16 cellular contexts compared by ENCODE assay signal in the genomic region with DNA sequence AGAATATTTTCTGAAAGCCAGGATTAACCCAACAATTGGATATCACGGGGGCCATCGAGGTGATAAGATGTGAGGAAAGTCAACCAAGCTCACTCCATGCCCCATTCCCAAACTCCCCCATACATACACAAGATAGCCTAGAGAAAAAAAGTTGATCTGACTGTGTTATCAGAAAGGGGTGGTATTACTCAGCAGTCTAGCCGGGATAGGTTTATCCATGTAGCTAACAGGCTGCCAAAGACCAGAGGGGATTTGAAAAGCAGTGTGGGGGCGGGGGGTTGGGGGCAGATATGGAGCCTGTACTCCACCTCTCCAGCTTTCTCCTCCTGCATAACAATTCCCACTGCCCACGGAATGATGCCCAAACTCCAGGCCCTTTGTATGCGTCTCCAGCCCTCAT. TPM values are rescaled to one million over a fixed set of nuclear protein-coding genes. Genes with fewer than 3 reads are reported as not detected.
DNase-seq lines count a peak whose midpoint lies in the region; ATAC-seq and TF ChIP-seq lines count a peak whose summit lies in the region.
"Had no signal": no experiment of that assay in that cellular context is flagged by ENCODE, and none has a peak within 500 bp of the region (broad histone marks: within the 10 kb centered on the region; RNA-seq: fewer than 3 reads in every experiment).

No MANE protein-coding gene starts in this region.

- H3K4me1 ChIP-seq in trophoblast cell (ENCODE audit: control insufficient read depth in 1 of 2, insufficient read depth in 2 of 2, low read length in 2 of 2) (no peaks in the 10 kb centered on the region), body of pancreas (no peaks in the 10 kb centered on the region)

- CTCF ChIA-PET in WTC11 (lab: Charles Lee) (interaction anchor here (0.6 kb wide), 2 partner anchors 14 to 1126 kb away, joined by 4 to 5 read pairs; no protein-coding TSS in a partner anchor), T-cell (lab: Charles Lee) (interaction anchor here in 1 of 2 donors (0.6 kb wide), 1 partner anchor 72 kb away, joined by 3 read pairs; no protein-coding TSS in a partner anchor)

- no peak overlapping the region for H2AK5ac ChIP-seq in trophoblast cell (ENCODE audit: low read length)

- H2AFZ ChIP-seq in trophoblast cell (ENCODE audit: insufficient read depth, low read length, poor library complexity) = no peak overlapping the region

- H3K27ac Mint-ChIP-seq in WTC11 = peak overlapping the region; percentile 25; the same call in 1 of the 2 replicates
- H3K27ac Mint-ChIP-seq in T-cell = no peak overlapping the region
- H3K27ac Mint-ChIP-seq: CD8-positive, alpha-beta T cell had no signal

- no peak overlapping the region for H3K18ac ChIP-seq in trophoblast cell (ENCODE audit: low read length)

- H3K27me3 Mint-ChIP-seq in WTC11 (ENCODE audit: low read depth) = no peaks in the 10 kb centered on the region
- H3K27me3 Mint-ChIP-seq in T-cell = no peaks in the 10 kb centered on the region

- no peaks in the 10 kb centered on the region for H3K9me3 Mint-ChIP-seq in WTC11
- H3K9me3 Mint-ChIP-seq in T-cell = no peaks in the 10 kb centered on the region
- H3K9me3 Mint-ChIP-seq: CD14-positive monocyte; CD8-positive, alpha-beta T cell had no signal

- H3K4me1 Mint-ChIP-seq in WTC11 (peaks cover 20% of the 10 kb centered on the region), T-cell (peaks cover 0 to 7% (median 5%) of the 10 kb centered on the region in 3 donors)

- H3K4me3 Mint-ChIP-seq in WTC11 (no peak overlapping the region), T-cell (no peak overlapping the region)
- H3K4me3 Mint-ChIP-seq: CD14-positive monocyte; CD8-positive, alpha-beta T cell had no signal

- no peaks in the 10 kb centered on the region for H3K79me1 ChIP-seq in trophoblast cell (ENCODE audit: low read length)

- no peak overlapping the region for H3K23ac ChIP-seq in trophoblast cell (ENCODE audit: low read length)

- no peak for TF ChIP-seq POLR2A in erythroblast (IDR thresholded peaks at IDR 0.05; ENCODE audit: low read length)
- no peak for TF ChIP-seq POLR2A in body of pancreas (IDR thresholded peaks at IDR 0.05)

- H3K9me3 ChIP-seq in trophoblast cell (ENCODE audit: insufficient read depth, low read depth, low read length) = no peaks in the 10 kb centered on the region
- H3K9me3 ChIP-seq in body of pancreas = no peaks in the 10 kb centered on the region
- H3K9me3 ChIP-seq: BE2C had no signal

- H3K4me2 ChIP-seq in trophoblast cell (ENCODE audit: low read length) = no peak overlapping the region

- no peak overlapping the region for H2BK120ac ChIP-seq in trophoblast cell (ENCODE audit: insufficient read depth, low read length, poor library complexity)

- H3K4ac ChIP-seq in trophoblast cell (ENCODE audit: low read depth, low read length) = no peak overlapping the region

- H2BK5ac ChIP-seq in trophoblast cell (ENCODE audit: low read depth, low read length, poor library complexity) = no peak overlapping the region

- H3K4me3 ChIP-seq in trophoblast cell (ENCODE audit: low read depth, low read length) = peak overlapping the region; percentile 18
- no peak overlapping the region for H3K4me3 ChIP-seq in body of pancreas

- no peak overlapping the region for H3K9ac ChIP-seq in trophoblast cell (ENCODE audit: low read length)

- no CpG with 5 or more reads among the region's 6 CpGs for WGBS in trophoblast cell (ENCODE audit: extremely low coverage, insufficient coverage, insufficient read length)
- 69 to 76% methylated on average over 5 to 6 of the region's 6 CpGs for WGBS in body of pancreas, 2 donors

- no peak overlapping the region for H4K8ac ChIP-seq in trophoblast cell (ENCODE audit: low read depth, low read length)

- H3K27me3 ChIP-seq in trophoblast cell (ENCODE audit: insufficient read depth, low read length) = no peaks in the 10 kb centered on the region
- H3K27me3 ChIP-seq in body of pancreas = no peaks in the 10 kb centered on the region
- H3K27me3 ChIP-seq: BE2C had no signal

- intact Hi-C loops in Right ventricle myocardium superior (cut with DNase I) (no loop called here), body of pancreas (cut with DNase I) (no loop called here)

- H3K36me3 ChIP-seq in trophoblast cell (ENCODE audit: control insufficient read depth in 1 of 2, insufficient read depth in 2 of 2, low read length in 2 of 2) (no peaks in the 10 kb centered on the region), body of pancreas (replicated peaks in 1 of 2; ENCODE audit: insufficient read depth in 1 of 2, low read depth in 2 of 2) (no peaks in the 10 kb centered on the region)
- H3K36me3 ChIP-seq: BE2C had no signal

- no peak overlapping the region for H3K27ac ChIP-seq in trophoblast cell (ENCODE audit: low read depth, low read length)
- H3K27ac ChIP-seq in body of pancreas = no peak overlapping the region
- H3K27ac ChIP-seq: HL-60 had no signal

- H2BK12ac ChIP-seq in trophoblast cell (ENCODE audit: low read length) = no peak overlapping the region

- H3K79me2 ChIP-seq in trophoblast cell (ENCODE audit: control insufficient read depth, insufficient read depth, low read length, poor library complexity) = no peaks in the 10 kb centered on the region

- H3K14ac ChIP-seq in trophoblast cell (ENCODE audit: low read length) = no peak overlapping the region

- peak; percentile 35 for DNase-seq in NCI-H226
- no peak for DNase-seq in WTC11 (ENCODE audit: low spot score)
- DNase-seq in erythroblast (lab: John Stamatoyannopoulos, UW) = peak; percentile 10 to 19
- no peak for DNase-seq in trophoblast cell
- DNase-seq in Right ventricle myocardium superior = no peak
- DNase-seq in T-cell = no peak
- no peak for DNase-seq in body of pancreas
- DNase-seq: BE2C; CD8-positive, alpha-beta T cell; COR-L47; DMS153; DMS79 treated with DMSO at 0.1 percent for 48 hours; EL; HCEC 1CT had no signal

- no peak for TF ChIP-seq CTCF in WTC11 (IDR thresholded peaks at IDR 0.05)
- no peak for TF ChIP-seq CTCF in body of pancreas (IDR thresholded peaks at IDR 0.05)

- no peaks in the 10 kb centered on the region for H3K36me3 Mint-ChIP-seq in WTC11
- no peaks in the 10 kb centered on the region for H3K36me3 Mint-ChIP-seq in T-cell
- H3K36me3 Mint-ChIP-seq: CD14-positive monocyte; CD8-positive, alpha-beta T cell had no signal

- no peak overlapping the region for H4K12ac ChIP-seq in trophoblast cell (ENCODE audit: low read depth, low read length)

- ATAC-seq in WTC11 = no peak
- ATAC-seq in Right ventricle myocardium superior (ENCODE audit: poor library complexity) = no peak
- ATAC-seq in T-cell (replicated peaks in 1 of 4) = no peak
- ATAC-seq in body of pancreas = no peak
- ATAC-seq: CD8-positive, alpha-beta T cell had no signal

- no peak overlapping the region for H4K91ac ChIP-seq in trophoblast cell (ENCODE audit: low read depth, low read length)

- POLR2A ChIA-PET in WTC11 (lab: Charles Lee) = no interaction called here
- POLR2A ChIA-PET in T-cell (lab: Charles Lee) = no interaction called here

TF ChIP-seq in WTC11, 78 proteins besides CTCF, POLR2A, EP300 and RAD21:
- no peak for TF ChIP-seq ZNF671 (CRISPR knock-in tag; IDR thresholded peaks at IDR 0.05)
- TF ChIP-seq, protein P1, sequence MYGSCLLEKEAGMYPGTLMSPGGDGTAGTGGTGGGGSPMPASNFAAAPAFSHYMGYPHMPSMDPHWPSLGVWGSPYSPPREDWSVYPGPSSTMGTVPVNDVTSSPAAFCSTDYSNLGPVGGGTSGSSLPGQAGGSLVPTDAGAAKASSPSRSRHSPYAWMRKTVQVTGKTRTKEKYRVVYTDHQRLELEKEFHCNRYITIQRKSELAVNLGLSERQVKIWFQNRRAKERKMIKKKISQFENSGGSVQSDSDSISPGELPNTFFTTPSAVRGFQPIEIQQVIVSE (CRISPR knock-in tag; IDR thresholded peaks at IDR 0.05; ENCODE audit: borderline replicate concordance) = no peak
- TF ChIP-seq SMAD3 (CRISPR knock-in tag; IDR thresholded peaks at IDR 0.05; ENCODE audit: borderline replicate concordance) = no peak

RNA-seq across cellular contexts. Expression of a gene that starts 13.2 kb away (rescaled TPM):
- 2.2 to 3.0 TPM (median 2.5 TPM) in 3 replicates for total RNA-seq in WTC11 (2021)
- 0.28 and 0.31 TPM in 2 replicates for polyA plus RNA-seq in trophoblast cell (2013)
- 4.1 TPM for total RNA-seq in Right ventricle myocardium superior
- 1 to 10 TPM in 4 of 5 donors, under 1 TPM in 1; 0.92 to 4.6 (median 1.4) TPM for total RNA-seq in T-cell
- total RNA-seq in body of pancreas = not detected

Comparison
In these comparisons a context has a peak if more than half of its experiments do, and no peak if none do; other contexts are left out.
1. DNase-seq: peak in NCI-H226 (single experiment) and erythroblast (2 of 2); none in WTC11 (single experiment), trophoblast cell (0 of 2), Right ventricle myocardium superior (single experiment), T-cell (0 of 34) and body of pancreas (0 of 4).